28 cellular contexts compared by ENCODE assay signal in the genomic region with DNA sequence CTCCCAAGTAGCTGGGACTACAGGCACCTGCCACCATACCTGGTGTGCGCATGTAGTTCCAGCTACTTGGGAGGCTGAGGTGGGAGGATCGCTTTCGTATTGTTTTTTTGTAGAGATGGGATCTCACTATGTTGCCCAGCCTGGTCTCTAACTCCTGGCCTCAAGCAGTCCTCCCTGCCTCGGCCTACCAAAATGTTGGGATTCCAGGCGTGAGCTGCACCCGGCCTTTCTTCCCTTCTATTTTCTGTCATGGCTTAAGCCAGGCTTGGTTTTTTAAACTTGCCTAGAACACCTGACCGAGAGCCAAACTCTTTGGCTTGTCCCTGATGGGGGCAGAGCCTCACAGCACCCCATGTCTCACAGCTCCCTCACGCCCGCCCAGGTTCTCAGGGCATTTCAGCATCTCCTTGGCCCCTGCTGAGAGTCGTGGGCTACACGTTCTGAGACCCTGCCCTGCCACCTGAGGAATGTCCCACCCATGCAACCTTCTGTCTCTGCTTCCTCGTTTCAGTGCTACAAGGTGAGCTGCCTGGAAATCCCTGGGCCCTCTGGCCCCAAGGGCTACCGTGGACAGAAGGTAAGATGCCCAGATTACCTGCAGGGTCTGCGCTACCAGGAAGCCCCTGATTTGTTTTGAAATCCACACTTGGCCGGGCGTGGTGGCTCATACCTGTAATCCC. TPM values are rescaled to one million over a fixed set of nuclear protein-coding genes. Genes with fewer than 3 reads are reported as not detected.
A peak's percentile ranks its signal among the peaks of the same experiment; 100 is the strongest.
DNase-seq lines count a peak whose midpoint lies in the region; ATAC-seq, FAIRE-seq and TF ChIP-seq lines count a peak whose summit lies in the region.
"Had no signal": no experiment of that assay in that cellular context is flagged by ENCODE, and none has a peak within 500 bp of the region (broad histone marks: within the 10 kb centered on the region; RNA-seq: fewer than 3 reads in every experiment).

No MANE protein-coding gene starts in this region.

- H2AFZ ChIP-seq in K562 (ENCODE audit: low read depth, low read length) (no peak overlapping the region), osteoblast (ENCODE audit: low read length) (no peak overlapping the region)

- CTCF ChIA-PET in activated CD8-positive, alpha-beta T cell treated with anti-CD3 and anti-CD28 coated beads for 36 hours (lab: Charles Lee) = no interaction called here
- CTCF ChIA-PET in activated CD8-positive, alpha-beta T cell treated with anti-CD3 and anti-CD28 coated beads, Interleukin-2, amount 10 ng/mL, durations not matched to agents 7 days and 5 days (lab: Charles Lee) = interaction anchor here (1.6 kb wide), 1 partner anchor 140 kb away, joined by 3 read pairs; no protein-coding TSS in a partner anchor
- CTCF ChIA-PET in K562 (lab: Yijun Ruan, JAX; ENCODE audit: low intra/inter-chr PET ratio) = no interaction called here

- BruUV-seq in K562 (replicated peaks; lab: Mats Ljungman, UMichigan) = no TSS peak

- in situ Hi-C loops in K562 (cut with MboI) = no loop called here

- no peak for TF ChIP-seq POLR2A in K562 (conservative IDR thresholded peaks at IDR 0.05)

- no peaks in the 10 kb centered on the region for H3K9me1 ChIP-seq in K562 (ENCODE audit: control insufficient read depth, insufficient read depth, low read length)

- H4K20me1 ChIP-seq in K562 (replicated peaks; ENCODE audit: control insufficient read depth, insufficient read depth, low read length) (no peaks in the 10 kb centered on the region; the same call in 1 of the 2 replicates), osteoblast (ENCODE audit: insufficient read depth, low read length) (peaks cover 56% of the 10 kb centered on the region)

- no peaks in the 10 kb centered on the region for H3K9me3 Mint-ChIP-seq in activated CD8-positive, alpha-beta T cell treated with anti-CD3 and anti-CD28 coated beads for 36 hours
- peaks cover 4% of the 10 kb centered on the region for H3K9me3 Mint-ChIP-seq in activated CD8-positive, alpha-beta T cell treated with anti-CD3 and anti-CD28 coated beads, Interleukin-2, amount 10 ng/mL, durations not matched to agents 7 days and 5 days (ENCODE audit: insufficient read depth)
- peaks cover 0 to 1% of the 10 kb centered on the region in 2 donors for H3K9me3 Mint-ChIP-seq in stimulated activated naive B cell treated with anti-CD40 and anti-IgM and Interleukin-4, amounts not matched to agents 10 μg/mL and 1 μg/mL and 100 μg/mL, for 72 hours
- H3K9me3 Mint-ChIP-seq: T-cell had no signal

- POLR2A ChIA-PET in activated CD8-positive, alpha-beta T cell treated with anti-CD3 and anti-CD28 coated beads for 36 hours (lab: Charles Lee) = no interaction called here
- POLR2A ChIA-PET in activated CD8-positive, alpha-beta T cell treated with anti-CD3 and anti-CD28 coated beads, Interleukin-2, amount 10 ng/mL, durations not matched to agents 7 days and 5 days (lab: Charles Lee) = no interaction called here
- POLR2A ChIA-PET in K562 (lab: Yijun Ruan, JAX) = interaction anchor here (0.6 to 0.7 kb wide), 2 partner anchors 116 to 682 kb away, joined by 3 read pairs; no protein-coding TSS in a partner anchor

- no peak for ATAC-seq in activated CD8-positive, alpha-beta T cell treated with anti-CD3 and anti-CD28 coated beads for 36 hours
- no peak for ATAC-seq in activated CD8-positive, alpha-beta T cell treated with anti-CD3 and anti-CD28 coated beads, Interleukin-2, amount 10 ng/mL, durations not matched to agents 7 days and 5 days
- ATAC-seq in K562 = no peak
- no peak for ATAC-seq in stimulated activated naive B cell treated with anti-CD40 and anti-IgM and Interleukin-4, amounts not matched to agents 10 μg/mL and 1 μg/mL and 100 μg/mL, for 72 hours (replicated peaks)
- ATAC-seq: activated CD4-positive, CD25-positive, alpha-beta regulatory T cell treated with anti-CD3 and anti-CD28 coated beads, Interleukin-2, amount 50 U/mL, for 24 hours; Panc1; stimulated activated effector memory CD8-positive, alpha-beta T cell treated with anti-CD3 and anti-CD28 coated beads, Interleukin-12 subunit alpha, Interleukin-12 subunit beta, amount 100 ng/mL, for 72 hours; T-cell had no signal

- H3K4me2 ChIP-seq in K562 (ENCODE audit: insufficient read depth, low read length) (no peak overlapping the region), osteoblast (ENCODE audit: insufficient read depth, low read length) (no peak overlapping the region)

- no peak for FAIRE-seq in K562 (lab: Jason Lieb, UNC)
- FAIRE-seq: H1, HTR-8/SVneo had no signal

- peaks cover 12% of the 10 kb centered on the region for H3K36me3 Mint-ChIP-seq in activated CD8-positive, alpha-beta T cell treated with anti-CD3 and anti-CD28 coated beads for 36 hours (ENCODE audit: low read depth)
- no peaks in the 10 kb centered on the region for H3K36me3 Mint-ChIP-seq in activated CD8-positive, alpha-beta T cell treated with anti-CD3 and anti-CD28 coated beads, Interleukin-2, amount 10 ng/mL, durations not matched to agents 7 days and 5 days (ENCODE audit: low read depth)
- no peaks in the 10 kb centered on the region for H3K36me3 Mint-ChIP-seq in stimulated activated naive B cell treated with anti-CD40 and anti-IgM and Interleukin-4, amounts not matched to agents 10 μg/mL and 1 μg/mL and 100 μg/mL, for 72 hours
- H3K36me3 Mint-ChIP-seq: stimulated activated effector memory CD8-positive, alpha-beta T cell treated with anti-CD3 and anti-CD28 coated beads, Interleukin-12 subunit alpha, Interleukin-12 subunit beta, amount 100 ng/mL, for 72 hours had no signal

- H3K4me1 Mint-ChIP-seq in activated CD8-positive, alpha-beta T cell treated with anti-CD3 and anti-CD28 coated beads for 36 hours (ENCODE audit: low read depth) = no peaks in the 10 kb centered on the region
- H3K4me1 Mint-ChIP-seq in activated CD8-positive, alpha-beta T cell treated with anti-CD3 and anti-CD28 coated beads, Interleukin-2, amount 10 ng/mL, durations not matched to agents 7 days and 5 days (ENCODE audit: low read depth) = no peaks in the 10 kb centered on the region
- no peaks in the 10 kb centered on the region for H3K4me1 Mint-ChIP-seq in stimulated activated naive B cell treated with anti-CD40 and anti-IgM and Interleukin-4, amounts not matched to agents 10 μg/mL and 1 μg/mL and 100 μg/mL, for 72 hours
- H3K4me1 Mint-ChIP-seq: stimulated activated effector memory CD8-positive, alpha-beta T cell treated with anti-CD3 and anti-CD28 coated beads, Interleukin-12 subunit alpha, Interleukin-12 subunit beta, amount 100 ng/mL, for 72 hours; T-cell had no signal

- no peak overlapping the region for H3K27ac ChIP-seq in K562 (ENCODE audit: extremely low read depth, low read depth, low read length)
- H3K27ac ChIP-seq in osteoblast (ENCODE audit: low read depth, low read length) = no peak overlapping the region
- H3K27ac ChIP-seq: brain microvascular endothelial cell, skin epidermis, testis, vagina had no signal

- TF ChIP-seq EP300 in K562 (IDR thresholded peaks at IDR 0.05; ENCODE audit: low read length) = no peak

- H3K36me3 ChIP-seq in K562 (ENCODE audit: control insufficient read depth, insufficient read depth, low read length) (no peaks in the 10 kb centered on the region), osteoblast (ENCODE audit: insufficient read depth, low read length) (peaks cover 92% of the 10 kb centered on the region)

- H3K4me3 ChIP-seq in K562 (no peak overlapping the region), osteoblast (ENCODE audit: insufficient read depth, low read length) (no peak overlapping the region)
- H3K4me3 ChIP-seq: skin epidermis, testis, vagina had no signal

- H3K27me3 ChIP-seq in K562 (ENCODE audit: control insufficient read depth in 2 of 2, insufficient read depth in 2 of 2, low read length in 2 of 2) (peaks cover 23 to 77% of the 10 kb centered on the region in 2 experiments; a peak in 4 of 5 replicates), osteoblast (ENCODE audit: insufficient read depth, low read length) (no peaks in the 10 kb centered on the region)
- H3K27me3 ChIP-seq: brain microvascular endothelial cell, testis, vagina had no signal

- H3K27ac Mint-ChIP-seq in activated CD8-positive, alpha-beta T cell treated with anti-CD3 and anti-CD28 coated beads for 36 hours = no peak overlapping the region
- H3K27ac Mint-ChIP-seq in activated CD8-positive, alpha-beta T cell treated with anti-CD3 and anti-CD28 coated beads, Interleukin-2, amount 10 ng/mL, durations not matched to agents 7 days and 5 days = no peak overlapping the region
- no peak overlapping the region for H3K27ac Mint-ChIP-seq in stimulated activated naive B cell treated with anti-CD40 and anti-IgM and Interleukin-4, amounts not matched to agents 10 μg/mL and 1 μg/mL and 100 μg/mL, for 72 hours
- H3K27ac Mint-ChIP-seq: stimulated activated effector memory CD8-positive, alpha-beta T cell treated with anti-CD3 and anti-CD28 coated beads, Interleukin-12 subunit alpha, Interleukin-12 subunit beta, amount 100 ng/mL, for 72 hours; T-cell had no signal

- H3K9ac ChIP-seq in K562 (ENCODE audit: insufficient read depth in 1 of 2, low read depth in 2 of 2, low read length in 2 of 2) = peak overlapping the region in 1 of 2 experiments; percentile 17; a peak in 1 of 4 replicates

- no peaks in the 10 kb centered on the region; the same call in 1 of the 2 replicates for H3K9me3 ChIP-seq in K562 (replicated peaks; ENCODE audit: control insufficient read depth, insufficient read depth, low read depth, low read length)
- H3K9me3 ChIP-seq in osteoblast (ENCODE audit: low read depth, low read length) = peaks cover 2% of the 10 kb centered on the region
- H3K9me3 ChIP-seq: testis, vagina had no signal

- WGBS in K562 (ENCODE audit: insufficient coverage, low coverage, missing lambda C conversion rate) = 3% methylated on average over 16 of the region's 16 CpGs

- no peak for TF ChIP-seq RAD21 in K562 (CRISPR knock-in tag; conservative IDR thresholded peaks at IDR 0.05 in 1 of 2, IDR thresholded peaks at IDR 0.05 in 1 of 2)

- intact Hi-C loops in activated CD8-positive, alpha-beta T cell treated with anti-CD3 and anti-CD28 coated beads for 36 hours (cut with micrococcal nuclease) = no loop called here
- intact Hi-C loops in K562 (cut with micrococcal nuclease) = no loop called here

- H3K4me1 ChIP-seq in K562 (replicated peaks in 1 of 2; ENCODE audit: control insufficient read depth in 2 of 2, insufficient read depth in 2 of 2, low read length in 2 of 2) (peaks cover 0 to 47% of the 10 kb centered on the region in 2 experiments; a peak in 2 of 5 replicates), osteoblast (ENCODE audit: insufficient read depth, low read length) (no peaks in the 10 kb centered on the region)
- H3K4me1 ChIP-seq: testis had no signal

- peak; percentile 0 for DNase-seq in activated CD8-positive, alpha-beta T cell treated with anti-CD3 and anti-CD28 coated beads for 36 hours
- no peak for DNase-seq in activated CD8-positive, alpha-beta T cell treated with anti-CD3 and anti-CD28 coated beads, Interleukin-2, amount 10 ng/mL, durations not matched to agents 7 days and 5 days
- DNase-seq in D341Med (ENCODE audit: low spot score) = peak; percentile 18
- DNase-seq in K562 (ENCODE audit: extremely low read depth in 1 of 4, low spot score in 3 of 4) = no peak
- peak; percentile 38 for DNase-seq in osteoblast (ENCODE audit: insufficient read length, low spot score, missing footprints)
- no peak for DNase-seq in NCI-H1930 (lab: John Stamatoyannopoulos, UW)
- DNase-seq in stimulated activated naive B cell treated with anti-CD40 and anti-IgM and Interleukin-4, amounts not matched to agents 10 μg/mL and 1 μg/mL and 100 μg/mL, for 72 hours = no peak
- no peak for DNase-seq in HT-29 (ENCODE audit: low spot score)
- DNase-seq: activated effector memory CD4-positive, alpha-beta T cell treated with Interleukin-2 at 50 U/mL for 16 hours; brain microvascular endothelial cell; DMS79; effector CD8-positive, alpha-beta T cell; foreskin fibroblast; Karpas-422; MV-4-11; NCI-H2171; NCI-H524; testis had no signal

- H3K79me2 ChIP-seq in K562 (ENCODE audit: control insufficient read depth, insufficient read depth, low read length) (no peaks in the 10 kb centered on the region), osteoblast (ENCODE audit: insufficient read depth, low read length) (peaks cover 90% of the 10 kb centered on the region)

- no peak overlapping the region for H3K4me3 Mint-ChIP-seq in activated CD8-positive, alpha-beta T cell treated with anti-CD3 and anti-CD28 coated beads for 36 hours
- H3K4me3 Mint-ChIP-seq in activated CD8-positive, alpha-beta T cell treated with anti-CD3 and anti-CD28 coated beads, Interleukin-2, amount 10 ng/mL, durations not matched to agents 7 days and 5 days = no peak overlapping the region
- no peak overlapping the region for H3K4me3 Mint-ChIP-seq in stimulated activated naive B cell treated with anti-CD40 and anti-IgM and Interleukin-4, amounts not matched to agents 10 μg/mL and 1 μg/mL and 100 μg/mL, for 72 hours
- H3K4me3 Mint-ChIP-seq: stimulated activated effector memory CD8-positive, alpha-beta T cell treated with anti-CD3 and anti-CD28 coated beads, Interleukin-12 subunit alpha, Interleukin-12 subunit beta, amount 100 ng/mL, for 72 hours; T-cell had no signal

- no peaks in the 10 kb centered on the region for H3K27me3 Mint-ChIP-seq in activated CD8-positive, alpha-beta T cell treated with anti-CD3 and anti-CD28 coated beads for 36 hours
- H3K27me3 Mint-ChIP-seq in activated CD8-positive, alpha-beta T cell treated with anti-CD3 and anti-CD28 coated beads, Interleukin-2, amount 10 ng/mL, durations not matched to agents 7 days and 5 days (ENCODE audit: low read depth) = no peaks in the 10 kb centered on the region
- H3K27me3 Mint-ChIP-seq in stimulated activated naive B cell treated with anti-CD40 and anti-IgM and Interleukin-4, amounts not matched to agents 10 μg/mL and 1 μg/mL and 100 μg/mL, for 72 hours = no peaks in the 10 kb centered on the region
- H3K27me3 Mint-ChIP-seq: T-cell had no signal

- TF ChIP-seq CTCF in activated CD8-positive, alpha-beta T cell treated with anti-CD3 and anti-CD28 coated beads for 36 hours (IDR thresholded peaks at IDR 0.05) = no peak
- TF ChIP-seq CTCF in K562 (IDR thresholded peaks at IDR 0.05 in 2 of 3, conservative IDR thresholded peaks at IDR 0.05 in 1 of 3; ENCODE audit: insufficient read depth in 2 of 3, low read depth in 1 of 3, low read length in 3 of 3) = no peak
- TF ChIP-seq CTCF in osteoblast (IDR thresholded peaks at IDR 0.05; ENCODE audit: extremely low read depth, low read depth, low read length) = no peak

RNA-seq across cellular contexts. Expression of a gene that starts 15.7 kb away (rescaled TPM):
- total RNA-seq in activated CD8-positive, alpha-beta T cell treated with anti-CD3 and anti-CD28 coated beads for 36 hours = 10 to 100 TPM; 25.0 to 25.3 TPM
- total RNA-seq in activated CD8-positive, alpha-beta T cell treated with anti-CD3 and anti-CD28 coated beads, Interleukin-2, amount 10 ng/mL, durations not matched to agents 7 days and 5 days = 1 to 10 TPM; 6.0 to 7.2 TPM
- total RNA-seq in K562 (2011; cell fraction: chromatin; rRNA removed; ENCODE audit: low replicate concordance) = 3.1 and 5.2 TPM in 2 replicates
- total RNA-seq in K562 (2011; cell fraction: nucleolus; rRNA removed) = 4.2 and 5.5 TPM in 2 replicates
- total RNA-seq in K562 (2011; cell fraction: nucleoplasm; rRNA removed) = 1.4 and 2.1 TPM in 2 replicates
- total RNA-seq in K562 (2014; rRNA removed) = 0.41 and 0.45 TPM in 2 replicates
- not detected in 2 replicates for total RNA-seq in K562 (2014; rRNA removed; fragmentation: Illumina TruSeq; extraction: Trizol)
- 0.07 and 0.11 TPM in 2 replicates for total RNA-seq in K562 (2015; rRNA removed; fragmentation: Illumina TruSeq; extraction: Trizol)
- 1.1 and 1.3 TPM in 2 replicates for total RNA-seq in K562 (2021)
- 0.18 and 0.41 TPM in 2 replicates for polyA plus RNA-seq in K562 (2011; rRNA removed)
- 0.12 and 0.30 TPM in 2 replicates for polyA plus RNA-seq in K562 (2011; cell fraction: cytosol; rRNA removed)
- 0.83 and 1.8 TPM in 2 replicates for polyA plus RNA-seq in K562 (2011; cell fraction: nucleus; rRNA removed)
- polyA plus RNA-seq in K562 (2012) = 0.35 and 8.2 TPM in 2 replicates
- 0.07 and 0.17 TPM in 2 replicates for polyA plus RNA-seq in K562 (2014; fragmentation: Illumina TruSeq; extraction: Trizol)
- not detected for polyA plus RNA-seq in K562 (2014; fragmentation: Nextera tagmentation; extraction: Ambion mirVana)
- 0.29 and 0.47 TPM in 2 replicates for polyA plus RNA-seq in K562 (2014; rRNA removed)
- polyA minus RNA-seq in K562 (2011; rRNA and poly(A)+ RNA removed) = 0.18 and 0.36 TPM in 2 replicates
- polyA minus RNA-seq in K562 (2011; cell fraction: cytosol; rRNA and poly(A)+ RNA removed) = 0.64 and 1.4 TPM in 2 replicates
- polyA minus RNA-seq in K562 (2011; cell fraction: nucleus; rRNA and poly(A)+ RNA removed) = 0.67 and 1.2 TPM in 2 replicates
- total RNA-seq in osteoblast = 1,184 and 1,265 TPM in 2 replicates
- not detected in 2 replicates for total RNA-seq in HT-29 (2014; rRNA removed; shearing (Covaris generic))
- polyA plus RNA-seq: neural cell had no signal

RNA-seq across cellular contexts. Expression of a gene that starts 41.7 kb away (rescaled TPM):
- under 1 TPM; 0.52 to 0.85 TPM for total RNA-seq in activated CD8-positive, alpha-beta T cell treated with anti-CD3 and anti-CD28 coated beads for 36 hours
- total RNA-seq in activated CD8-positive, alpha-beta T cell treated with anti-CD3 and anti-CD28 coated beads, Interleukin-2, amount 10 ng/mL, durations not matched to agents 7 days and 5 days = under 1 TPM; 0.37 to 0.50 TPM
- 5.4 and 12.8 TPM in 2 replicates for total RNA-seq in K562 (2011; cell fraction: chromatin; rRNA removed; ENCODE audit: low replicate concordance)
- 7.2 and 7.5 TPM in 2 replicates for total RNA-seq in K562 (2011; cell fraction: nucleolus; rRNA removed)
- 3.4 and 5.4 TPM in 2 replicates for total RNA-seq in K562 (2011; cell fraction: nucleoplasm; rRNA removed)
- total RNA-seq in K562 (2014; rRNA removed) (not detected in 2 replicates), K562 (2014; rRNA removed; fragmentation: Illumina TruSeq; extraction: Trizol) (not detected in 2 replicates), K562 (2015; rRNA removed; fragmentation: Illumina TruSeq; extraction: Trizol) (0.08 and 0.25 TPM in 2 replicates), K562 (2021) (0.74 and 1.1 TPM in 2 replicates), osteoblast (0.29 and 0.36 TPM in 2 replicates)
- polyA plus RNA-seq in K562 (2011; rRNA removed) (0.11 and 0.41 TPM in 2 replicates), K562 (2014; fragmentation: Illumina TruSeq; extraction: Trizol) (not detected in 2 replicates), K562 (2014; fragmentation: Nextera tagmentation; extraction: Ambion mirVana) (not detected), K562 (2014; rRNA removed) (0.50 and 1.6 TPM in 2 replicates)
- 0.19 and 0.69 TPM in 2 replicates for polyA plus RNA-seq in K562 (2011; cell fraction: cytosol; rRNA removed)
- polyA plus RNA-seq in K562 (2011; cell fraction: nucleus; rRNA removed) = 2.6 and 3.7 TPM in 2 replicates
- 1.5 and 3.0 TPM in 2 replicates for polyA plus RNA-seq in K562 (2012)
- 0.49 TPM in 1 of 2 replicates, not detected in the other for polyA minus RNA-seq in K562 (2011; rRNA and poly(A)+ RNA removed)
- polyA minus RNA-seq in K562 (2011; cell fraction: cytosol; rRNA and poly(A)+ RNA removed) = not detected in 2 replicates
- 0.54 and 0.56 TPM in 2 replicates for polyA minus RNA-seq in K562 (2011; cell fraction: nucleus; rRNA and poly(A)+ RNA removed)
- 0.33 TPM in 1 of 2 replicates, not detected in the other for total RNA-seq in HT-29 (2014; rRNA removed; shearing (Covaris generic))
- total RNA-seq: pulmonary artery endothelial cell, vagina had no signal

Comparison
In these comparisons a context has a peak if more than half of its experiments do, and no peak if none do; other contexts are left out.
1. DNase-seq: peak in activated CD8-positive, alpha-beta T cell treated with anti-CD3 and anti-CD28 coated beads for 36 hours (single experiment), D341Med (single experiment) and osteoblast (single experiment); none in activated CD8-positive, alpha-beta T cell treated with anti-CD3 and anti-CD28 coated beads, Interleukin-2, amount 10 ng/mL, durations not matched to agents 7 days and 5 days (single experiment), K562 (0 of 4), NCI-H1930 (0 of 2), stimulated activated naive B cell treated with anti-CD40 and anti-IgM and Interleukin-4, amounts not matched to agents 10 μg/mL and 1 μg/mL and 100 μg/mL, for 72 hours (single experiment) and HT-29 (single experiment).
2. RNA of a gene that starts 15.7 kb away (total RNA-seq): 1,184 to 1,265 TPM in osteoblast; 25.0 to 25.3 TPM in activated CD8-positive, alpha-beta T cell treated with anti-CD3 and anti-CD28 coated beads for 36 hours, 6.0 to 7.2 TPM in activated CD8-positive, alpha-beta T cell treated with anti-CD3 and anti-CD28 coated beads, Interleukin-2, amount 10 ng/mL, durations not matched to agents 7 days and 5 days, 0.07 to 5.5 TPM in K562 and not detected in HT-29; every median in the first group is over 10 times any median in the second.